1 cellular context compared by ENCODE assay signal in the genomic region with DNA sequence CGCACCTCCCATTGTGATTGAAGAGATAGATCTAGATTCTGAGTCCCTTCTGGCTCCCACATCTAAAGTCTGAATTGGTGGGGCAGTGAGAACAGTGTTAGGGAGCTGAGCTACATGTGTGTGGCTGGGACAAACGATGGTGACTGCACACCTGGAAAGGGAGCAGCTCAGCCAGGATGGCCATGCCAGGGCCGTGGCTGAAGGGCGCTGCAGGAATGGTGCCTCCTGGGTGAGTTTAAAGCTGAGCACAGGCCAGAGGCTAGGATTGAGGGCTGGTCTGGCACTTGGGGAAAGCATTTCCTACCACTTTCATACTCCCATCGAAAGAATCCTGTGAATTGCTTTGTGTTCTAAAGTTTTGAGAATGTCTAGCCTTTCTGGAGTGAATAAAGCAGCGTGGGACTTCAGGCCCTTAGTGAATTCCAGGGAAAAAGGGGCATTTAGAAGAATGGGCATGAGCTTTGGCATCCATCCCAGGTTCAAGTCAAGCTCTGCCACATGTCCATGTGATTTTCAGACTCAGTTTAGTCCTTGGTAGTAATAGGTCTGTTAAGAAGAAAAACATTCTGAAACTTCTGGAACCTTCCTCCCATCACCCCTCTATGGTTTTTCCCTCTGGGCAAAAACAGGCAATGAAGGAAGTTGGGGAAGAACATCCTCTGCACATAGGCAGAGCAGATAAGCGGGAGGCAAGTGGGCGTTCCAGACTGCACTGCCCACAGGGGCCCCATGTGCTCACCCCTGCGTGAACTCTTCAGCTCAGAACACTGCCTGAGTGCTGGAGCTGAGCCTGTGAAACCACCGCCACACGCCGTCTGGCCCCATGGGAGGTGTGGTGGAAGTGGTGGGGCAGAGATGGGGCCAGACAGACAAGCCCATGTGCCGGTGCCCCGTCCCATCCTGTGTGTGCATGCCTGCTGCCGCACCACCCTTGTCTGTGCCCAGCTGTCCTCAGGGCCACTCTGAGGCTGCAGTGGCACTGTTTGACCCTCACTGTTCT.
TF ChIP-seq lines count a peak whose summit lies in the region.

No MANE protein-coding gene starts in this region.

TF ChIP-seq in HepG2, 621 proteins besides CTCF, POLR2A, EP300 and RAD21:
- TF ChIP-seq ZBTB40 (IDR thresholded peaks at IDR 0.05) = no peak
- no peak for TF ChIP-seq ZBTB40 (CRISPR knock-in tag; IDR thresholded peaks at IDR 0.05)
